ENCODE assay signal across 18 cellular contexts in the genomic region with DNA sequence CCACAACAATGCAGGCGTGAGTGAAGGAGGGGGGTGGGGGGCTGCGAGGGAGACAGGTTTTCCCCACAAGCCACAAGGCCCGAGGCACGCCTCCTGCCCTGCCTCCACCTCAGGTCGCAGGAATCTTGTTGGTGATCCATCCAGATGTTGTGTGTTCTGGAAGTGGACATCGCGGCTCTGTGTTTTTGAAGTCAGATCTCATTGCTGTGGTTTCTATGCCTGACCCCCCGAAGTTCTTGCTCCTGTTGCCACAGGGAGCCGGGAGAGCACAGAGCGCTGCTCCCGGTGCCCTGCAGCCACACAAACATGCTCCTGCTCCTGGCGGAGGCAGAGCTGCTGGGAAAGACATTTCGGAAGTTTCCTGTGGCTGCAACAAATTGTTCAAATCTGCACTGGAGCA.
A peak's percentile ranks its signal among the peaks of the same experiment; 100 is the strongest.
DNase-seq lines count a peak whose midpoint lies in the region; ATAC-seq and TF ChIP-seq lines count a peak whose summit lies in the region.
"Had no signal": no experiment of that assay in that cellular context is flagged by ENCODE, and none has a peak within 500 bp of the region (broad histone marks: within the 10 kb centered on the region; RNA-seq: fewer than 3 reads in every experiment).

No MANE protein-coding gene starts in this region.

- no peaks in the 10 kb centered on the region for H3K27me3 ChIP-seq in trophoblast cell (ENCODE audit: insufficient read depth, low read length)

- H2AK5ac ChIP-seq in trophoblast cell (ENCODE audit: low read length) = peak overlapping the region; percentile 50

- H2AFZ ChIP-seq in trophoblast cell (ENCODE audit: insufficient read depth, low read length, poor library complexity) = no peak overlapping the region

- no peaks in the 10 kb centered on the region for H3K27me3 Mint-ChIP-seq in WTC11 (ENCODE audit: low read depth)
- H3K27me3 Mint-ChIP-seq: B cell had no signal

- peak overlapping the region; percentile 96 for H2BK12ac ChIP-seq in trophoblast cell (ENCODE audit: low read length)

- peak overlapping the region; percentile 94 for H4K91ac ChIP-seq in trophoblast cell (ENCODE audit: low read depth, low read length)

- no peak overlapping the region for H3K9ac ChIP-seq in trophoblast cell (ENCODE audit: low read length)

- peak; percentile 50 for DNase-seq in ELF-1 (ENCODE audit: low read depth, low spot score)
- no peak for DNase-seq in WTC11 (ENCODE audit: low spot score)
- DNase-seq in left kidney (ENCODE audit: low read depth, low spot score) = peak; percentile 52
- no peak for DNase-seq in trophoblast cell
- DNase-seq in HCEC 1CT = no peak
- DNase-seq: GDM1, KBM-7, MV-4-11, NCI-H1417 treated with DMSO at 0.1 percent for 48 hours, NCI-H187 treated with DMSO at 0.1 percent for 48 hours, NCI-H526, PC-3, RPMI8226, SHP77 treated with DMSO at 0.1 percent for 48 hours had no signal

- H3K4me3 Mint-ChIP-seq in WTC11 = no peak overlapping the region
- H3K4me3 Mint-ChIP-seq: B cell had no signal

- no peak overlapping the region for H3K4me2 ChIP-seq in trophoblast cell (ENCODE audit: low read length)

- no peak overlapping the region for H3K27ac Mint-ChIP-seq in WTC11
- H3K27ac Mint-ChIP-seq: B cell had no signal

- peaks cover 5% of the 10 kb centered on the region for H3K9me3 Mint-ChIP-seq in WTC11

- H3K4me1 Mint-ChIP-seq in WTC11 = peaks cover 23% of the 10 kb centered on the region
- H3K4me1 Mint-ChIP-seq: B cell had no signal

- peak overlapping the region; percentile 33 for H3K14ac ChIP-seq in trophoblast cell (ENCODE audit: low read length)

- H3K79me1 ChIP-seq in trophoblast cell (ENCODE audit: low read length) = peaks cover 16% of the 10 kb centered on the region

- no peak overlapping the region for H3K4me3 ChIP-seq in trophoblast cell (ENCODE audit: low read depth, low read length)

- ATAC-seq in WTC11 = peak; percentile 36
- no peak for ATAC-seq in GM21825 (IDR thresholded peaks at IDR 0.05; ENCODE audit: unreplicated experiment)
- no peak for ATAC-seq in GM21447 (IDR thresholded peaks at IDR 0.05; ENCODE audit: unreplicated experiment)
- ATAC-seq: HepG2, PC-3 had no signal

- H2BK5ac ChIP-seq in trophoblast cell (ENCODE audit: low read depth, low read length, poor library complexity) = peak overlapping the region; percentile 95

- peaks cover 10% of the 10 kb centered on the region; the same call in 1 of the 2 replicates for H3K36me3 Mint-ChIP-seq in WTC11

- H3K27ac ChIP-seq in trophoblast cell (ENCODE audit: low read depth, low read length) = peak overlapping the region; percentile 85

- H4K8ac ChIP-seq in trophoblast cell (ENCODE audit: low read depth, low read length) = no peak overlapping the region

- H3K4ac ChIP-seq in trophoblast cell (ENCODE audit: low read depth, low read length) = no peak overlapping the region

- peak overlapping the region; percentile 27 for H3K18ac ChIP-seq in trophoblast cell (ENCODE audit: low read length)

- peaks cover 33 to 40% of the 10 kb centered on the region in 2 experiments for H3K4me1 ChIP-seq in trophoblast cell (ENCODE audit: control insufficient read depth in 1 of 2, insufficient read depth in 2 of 2, low read length in 2 of 2)

- H2BK120ac ChIP-seq in trophoblast cell (ENCODE audit: insufficient read depth, low read length, poor library complexity) = peak overlapping the region; percentile 96

- H3K79me2 ChIP-seq in trophoblast cell (ENCODE audit: control insufficient read depth, insufficient read depth, low read length, poor library complexity) = no peaks in the 10 kb centered on the region

- CTCF ChIA-PET in WTC11 (lab: Charles Lee) = interaction anchor here (1.1 to 1.6 kb wide), 3 partner anchors 53 to 268 kb away, joined by 3 to 9 read pairs (median 3); no protein-coding TSS in a partner anchor

- H3K9me3 ChIP-seq in trophoblast cell (ENCODE audit: insufficient read depth, low read depth, low read length) = no peaks in the 10 kb centered on the region

- POLR2A ChIA-PET in WTC11 (lab: Charles Lee) = no interaction called here

- no CpG with 5 or more reads among the region's 13 CpGs for WGBS in trophoblast cell (ENCODE audit: extremely low coverage, insufficient coverage, insufficient read length)

- TF ChIP-seq CTCF in WTC11 (IDR thresholded peaks at IDR 0.05) = no peak

- no peak overlapping the region for H3K23ac ChIP-seq in trophoblast cell (ENCODE audit: low read length)

- H4K12ac ChIP-seq in trophoblast cell (ENCODE audit: low read depth, low read length) = no peak overlapping the region

- no peaks in the 10 kb centered on the region for H3K36me3 ChIP-seq in trophoblast cell (ENCODE audit: control insufficient read depth in 1 of 2, insufficient read depth in 2 of 2, low read length in 2 of 2)

TF ChIP-seq in WTC11, 78 proteins besides CTCF, POLR2A, EP300 and RAD21:
- TF ChIP-seq, protein P1, sequence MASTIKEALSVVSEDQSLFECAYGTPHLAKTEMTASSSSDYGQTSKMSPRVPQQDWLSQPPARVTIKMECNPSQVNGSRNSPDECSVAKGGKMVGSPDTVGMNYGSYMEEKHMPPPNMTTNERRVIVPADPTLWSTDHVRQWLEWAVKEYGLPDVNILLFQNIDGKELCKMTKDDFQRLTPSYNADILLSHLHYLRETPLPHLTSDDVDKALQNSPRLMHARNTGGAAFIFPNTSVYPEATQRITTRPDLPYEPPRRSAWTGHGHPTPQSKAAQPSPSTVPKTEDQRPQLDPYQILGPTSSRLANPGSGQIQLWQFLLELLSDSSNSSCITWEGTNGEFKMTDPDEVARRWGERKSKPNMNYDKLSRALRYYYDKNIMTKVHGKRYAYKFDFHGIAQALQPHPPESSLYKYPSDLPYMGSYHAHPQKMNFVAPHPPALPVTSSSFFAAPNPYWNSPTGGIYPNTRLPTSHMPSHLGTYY (CRISPR knock-in tag; IDR thresholded peaks at IDR 0.05) = no peak
- TF ChIP-seq NR1H2 (CRISPR knock-in tag; IDR thresholded peaks at IDR 0.05) = no peak
- TF ChIP-seq ZBTB21 (CRISPR knock-in tag; IDR thresholded peaks at IDR 0.05; ENCODE audit: borderline replicate concordance) = no peak
- no peak for TF ChIP-seq RORB (CRISPR knock-in tag; IDR thresholded peaks at IDR 0.05)
TF ChIP-seq in WTC11: peak in this region for 0.

Comparison
In these comparisons a context has a peak if more than half of its experiments do, and no peak if none do; other contexts are left out.
1. DNase-seq: peak in ELF-1 (single experiment) and left kidney (single experiment); none in WTC11 (single experiment), trophoblast cell (0 of 2) and HCEC 1CT (single experiment).